8 cellular contexts compared by ENCODE assay signal in the genomic region with DNA sequence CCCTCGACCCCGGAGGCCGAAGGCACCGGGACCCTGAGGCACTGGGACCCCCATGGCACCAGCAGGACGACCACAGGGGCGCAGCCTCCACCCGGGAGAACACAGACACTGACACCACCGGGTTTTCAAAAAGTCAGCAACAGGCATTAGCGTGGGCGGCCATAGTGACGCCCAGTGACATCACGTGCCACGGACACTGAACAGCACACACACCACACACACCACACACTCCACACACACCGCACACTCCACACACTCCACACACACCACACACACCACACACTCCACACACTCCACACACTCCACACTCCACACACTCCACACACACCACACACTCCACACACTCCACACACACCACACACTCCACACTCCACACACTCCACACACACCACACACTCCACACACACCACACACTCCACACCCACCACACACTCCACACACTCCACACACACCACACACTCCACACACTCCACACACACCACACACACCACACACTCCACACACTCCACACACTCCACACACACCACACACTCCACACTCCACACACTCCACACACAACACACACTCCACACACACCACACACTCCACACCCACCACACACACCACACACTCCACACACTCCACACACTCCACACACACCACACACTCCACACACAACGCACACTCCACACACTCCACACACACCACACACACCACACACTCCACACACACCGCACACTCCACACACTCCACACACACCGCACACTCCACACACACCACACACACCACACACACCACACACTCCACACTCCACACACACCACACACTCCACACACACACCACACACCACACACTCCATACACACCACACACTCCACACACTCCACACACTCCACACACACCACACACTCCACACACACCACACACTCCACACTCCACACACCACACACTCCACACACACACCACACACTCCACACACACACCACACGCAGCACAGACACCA.
A peak's percentile ranks its signal among the peaks of the same experiment; 100 is the strongest.
DNase-seq lines count a peak whose midpoint lies in the region; FAIRE-seq and TF ChIP-seq lines count a peak whose summit lies in the region.
"Not testable (repeated sequence)": the region's sequence is repeated elsewhere in the genome, so short reads cannot be mapped to it uniquely, and the experiment has no call there.

No MANE protein-coding gene starts in this region.

- not testable (repeated sequence) for H3K27ac ChIP-seq in OCI-LY7 (ENCODE audit: low read depth, low read length, poor library complexity, severe bottlenecking); H1 (ENCODE audit: low read depth, low read length); ovary

- peak overlapping the region; percentile 99 for H3K56ac ChIP-seq in H1 (replicated peaks; ENCODE audit: insufficient read length, low read depth, low read length)

- not testable (repeated sequence) for H3K9ac ChIP-seq in H1 (replicated peaks in 1 of 4; ENCODE audit: extremely low read depth in 1 of 4, low read depth in 3 of 4, low read length in 3 of 4)

- not testable (repeated sequence) for H2BK5ac ChIP-seq in H1 (ENCODE audit: low read depth, low read length)

- not testable (repeated sequence) for H3K4me3 ChIP-seq in OCI-LY7 (ENCODE audit: low read depth, low read length, poor library complexity, severe bottlenecking); H1 (ENCODE audit: extremely low read depth in 1 of 4, insufficient read depth in 2 of 4, low read depth in 3 of 4, low read length in 4 of 4); ovary

- not testable (repeated sequence) for H2BK20ac ChIP-seq in H1 (ENCODE audit: low read length)

- not testable (repeated sequence) for H2AFZ ChIP-seq in OCI-LY7 (ENCODE audit: low read length); H1 (ENCODE audit: low read length)

- not testable (repeated sequence) for H3K27me3 Mint-ChIP-seq in activated naive CD4-positive, alpha-beta T cell treated with anti-CD3 and anti-CD28 coated beads, Interleukin-2, amount 10 ng/mL, durations not matched to agents 7 days and 5 days

- not testable (repeated sequence) for H3K27ac Mint-ChIP-seq in activated naive CD4-positive, alpha-beta T cell treated with anti-CD3 and anti-CD28 coated beads, Interleukin-2, amount 10 ng/mL, durations not matched to agents 7 days and 5 days

- not testable (repeated sequence) for TF ChIP-seq RAD21 in H1 (IDR thresholded peaks at IDR 0.05 in 1 of 2, conservative IDR thresholded peaks at IDR 0.05 in 1 of 2; ENCODE audit: low read depth in 2 of 2, low read length in 2 of 2)

- not testable (repeated sequence) for H3K9me3 ChIP-seq in OCI-LY7 (ENCODE audit: low read length); H1 (ENCODE audit: insufficient read depth in 2 of 2, low read depth in 1 of 2, low read length in 1 of 2); ovary

- not testable (repeated sequence) for H4K5ac ChIP-seq in H1 (ENCODE audit: insufficient read length, low read depth, low read length)

- H3K79me1 ChIP-seq in H1 (ENCODE audit: low read depth, low read length): not testable (repeated sequence)

- not testable (repeated sequence) for H3K36me3 ChIP-seq in OCI-LY7 (ENCODE audit: insufficient read depth, low read length); H1 (ENCODE audit: control insufficient read depth in 2 of 4, insufficient read depth in 4 of 4, low read length in 3 of 4); ovary

- WGBS in H1 (ENCODE audit: extremely low coverage in 1 of 2, insufficient coverage in 1 of 2, insufficient read length in 1 of 2, insufficient replicate concordance in 2 of 2, low coverage in 1 of 2, low lambda C conversion rate in 2 of 2, missing lambda C conversion rate in 1 of 2), 2 experiments: 65 to 100% methylated on average over 1 to 10 of the region's 18 CpGs
- 35 to 47% (median 43%) methylated on average over 12 to 14 of the region's 18 CpGs for whole genome bisulfite sequencing in ovary, 3 donors

- H3K23me2 ChIP-seq in H1 (ENCODE audit: low read depth, low read length): not testable (repeated sequence)

- H3K27me3 ChIP-seq in H1 (replicated peaks in 1 of 4; ENCODE audit: control insufficient read depth in 3 of 4, extremely low read depth in 1 of 4, insufficient read depth in 3 of 4, low read length in 3 of 4); ovary: not testable (repeated sequence)

- not testable (repeated sequence) for H3K4me3 Mint-ChIP-seq in activated naive CD4-positive, alpha-beta T cell treated with anti-CD3 and anti-CD28 coated beads, Interleukin-2, amount 10 ng/mL, durations not matched to agents 7 days and 5 days

- not testable (repeated sequence) for BruUV-seq in OCI-LY7 (replicated peaks; lab: Mats Ljungman, UMichigan)

- H3K9me2 ChIP-seq in OCI-LY7 (ENCODE audit: insufficient read depth, low read length): not testable (repeated sequence)

- not testable (repeated sequence) for TF ChIP-seq CTCF in OCI-LY7 (conservative IDR thresholded peaks at IDR 0.05; ENCODE audit: low read length); H1 (IDR thresholded peaks at IDR 0.05; ENCODE audit: control extremely low read depth in 1 of 3, insufficient read depth in 1 of 3, low read depth in 1 of 3, low read length in 3 of 3); ovary (IDR thresholded peaks at IDR 0.05)

- H2BK12ac ChIP-seq in H1 (ENCODE audit: low read depth, low read length): peak overlapping the region; percentile 50; the same call in 1 of the 2 replicates

- not testable (repeated sequence) for H3K4me1 Mint-ChIP-seq in activated naive CD4-positive, alpha-beta T cell treated with anti-CD3 and anti-CD28 coated beads, Interleukin-2, amount 10 ng/mL, durations not matched to agents 7 days and 5 days

- H3K36me3 Mint-ChIP-seq in activated naive CD4-positive, alpha-beta T cell treated with anti-CD3 and anti-CD28 coated beads, Interleukin-2, amount 10 ng/mL, durations not matched to agents 7 days and 5 days: not testable (repeated sequence)

- TF ChIP-seq POLR2A in H1 (IDR thresholded peaks at IDR 0.05; ENCODE audit: control extremely low read depth in 1 of 2, low read depth in 2 of 2, low read length in 2 of 2); ovary (IDR thresholded peaks at IDR 0.05): not testable (repeated sequence)

- not testable (repeated sequence) for H3K4me1 ChIP-seq in OCI-LY7 (ENCODE audit: insufficient read depth, low read length, poor library complexity, severe bottlenecking); H1 (replicated peaks in 1 of 4; ENCODE audit: control insufficient read depth in 3 of 4, insufficient read depth in 4 of 4, low read length in 3 of 4); ovary (ENCODE audit: insufficient read depth)

- not testable (repeated sequence) for H3K23ac ChIP-seq in H1 (ENCODE audit: insufficient read length)

- H4K91ac ChIP-seq in H1 (replicated peaks; ENCODE audit: insufficient read length, low read length): peak overlapping the region; percentile 27

- H2AK5ac ChIP-seq in H1 (ENCODE audit: low read depth, low read length): peak overlapping the region; percentile 44

- not testable (repeated sequence) for H2BK120ac ChIP-seq in H1 (replicated peaks; ENCODE audit: low read depth, low read length)

- POLR2A ChIA-PET in OCI-LY7 (lab: Charles Lee); H1 (lab: Charles Lee; ENCODE audit: partially characterized antibody): not testable (repeated sequence)

- DNase-seq in EH (ENCODE audit: low read depth) (peak; percentile 25), OCI-LY7 (ENCODE audit: low spot score) (peak; percentile 14), H1 (ENCODE audit: low read depth in 1 of 2, low spot score in 2 of 2) (peak in 1 of 2 experiments; percentile 29), kidney tubule cell (ENCODE audit: low spot score) (peak; percentile 1), ovary (peak in 3 of 5 donors; percentile 5 to 31 (median 15)), stromal cell of bone marrow (ENCODE audit: low read depth) (peak; percentile 1)
- peak; percentile 10 to 20 for DNase-seq in activated CD4-positive, alpha-beta T cell treated with anti-CD3 and anti-CD28 coated beads, Interleukin-2, amount 50 U/mL, for 48 hours
- DNase-seq in activated naive CD4-positive, alpha-beta T cell treated with anti-CD3 and anti-CD28 coated beads, Interleukin-2, amount 10 ng/mL, durations not matched to agents 7 days and 5 days: peak; percentile 38

- not testable (repeated sequence) for H3K9me3 Mint-ChIP-seq in activated naive CD4-positive, alpha-beta T cell treated with anti-CD3 and anti-CD28 coated beads, Interleukin-2, amount 10 ng/mL, durations not matched to agents 7 days and 5 days

- H4K8ac ChIP-seq in H1 (ENCODE audit: extremely low read depth, insufficient read depth, low read length): not testable (repeated sequence)

- H3K18ac ChIP-seq in H1 (ENCODE audit: extremely low read depth, low read length): 0 out of 2 replicates have a peak overlapping the region, but pooled peaks have one; percentile 5

- intact Hi-C loops in OCI-LY7 (cut with micrococcal nuclease; ENCODE audit: unreplicated experiment); ovary (cut with DNase I): not testable (repeated sequence)

- not testable (repeated sequence) for H3K4ac ChIP-seq in H1 (replicated peaks; ENCODE audit: insufficient read length, low read depth, low read length)

- H4K20me1 ChIP-seq in OCI-LY7 (ENCODE audit: insufficient read depth, low read length); H1 (replicated peaks in 1 of 2; ENCODE audit: control insufficient read depth in 1 of 2, insufficient read depth in 2 of 2, low read length in 2 of 2): not testable (repeated sequence)

- H3K14ac ChIP-seq in H1 (ENCODE audit: insufficient read length): not testable (repeated sequence)

- CTCF ChIA-PET in OCI-LY7 (lab: Charles Lee; ENCODE audit: unreplicated experiment); activated naive CD4-positive, alpha-beta T cell treated with anti-CD3 and anti-CD28 coated beads, Interleukin-2, amount 10 ng/mL, durations not matched to agents 7 days and 5 days (lab: Charles Lee); H1 (lab: Charles Lee; ENCODE audit: partially characterized antibody): not testable (repeated sequence)

- not testable (repeated sequence) for H3K79me2 ChIP-seq in OCI-LY7 (ENCODE audit: insufficient read depth, low read depth, low read length); H1 (ENCODE audit: control insufficient read depth in 1 of 2, insufficient read depth in 2 of 2, low read length in 2 of 2)

- TF ChIP-seq EP300 in H1 (IDR thresholded peaks at IDR 0.05; ENCODE audit: borderline replicate concordance in 1 of 2, low read depth in 2 of 2, low read length in 2 of 2); ovary (IDR thresholded peaks at IDR 0.05): not testable (repeated sequence)

- H3K4me2 ChIP-seq in OCI-LY7 (ENCODE audit: low read length); H1 (ENCODE audit: insufficient read depth in 1 of 2, low read depth in 2 of 2, low read length in 2 of 2): not testable (repeated sequence)

- FAIRE-seq in H1 (lab: Jason Lieb, UNC): not testable (repeated sequence)

- H2BK15ac ChIP-seq in H1 (ENCODE audit: low read length): peak overlapping the region; percentile 92; the same call in 1 of the 2 replicates
